In genomic region chr9:14585730-14586473, GRCh38 we compare ENCODE assay signal across 10 cellular contexts.
DNase-seq lines count a peak whose midpoint lies in the region; ATAC-seq and TF ChIP-seq lines count a peak whose summit lies in the region.
"Had no signal": no experiment of that assay in that cellular context is flagged by ENCODE, and none has a peak within 500 bp of the region (broad histone marks: within the 10 kb centered on the region; RNA-seq: fewer than 3 reads in every experiment).

No MANE protein-coding gene starts in this region.

- no peak for TF ChIP-seq CTCF in osteocyte (IDR thresholded peaks at IDR 0.05)

- no peaks in the 10 kb centered on the region for H3K4me1 Mint-ChIP-seq in osteocyte (ENCODE audit: unreplicated experiment)

- peaks cover 5% of the 10 kb centered on the region in 2 donors for H3K9me3 Mint-ChIP-seq in activated naive CD4-positive, alpha-beta T cell treated with anti-CD3 and anti-CD28 coated beads, Interleukin-2, amount 50 U/mL, for 72 hours
- peaks cover 13% of the 10 kb centered on the region for H3K9me3 Mint-ChIP-seq in osteocyte (ENCODE audit: unreplicated experiment)

- peak; percentile 99 for ATAC-seq in GM18508 (IDR thresholded peaks at IDR 0.05; ENCODE audit: insufficient read depth, unreplicated experiment)
- peak; percentile 98 for ATAC-seq in GM19463 (IDR thresholded peaks at IDR 0.05; ENCODE audit: unreplicated experiment)
- ATAC-seq in HG03103 (IDR thresholded peaks at IDR 0.05; ENCODE audit: low read depth, unreplicated experiment) = peak; percentile 98
- peak; percentile 95 to 96 for ATAC-seq in activated naive CD4-positive, alpha-beta T cell treated with anti-CD3 and anti-CD28 coated beads, Interleukin-2, amount 50 U/mL, for 72 hours

- peaks cover 6 to 8% of the 10 kb centered on the region in 2 donors for H3K36me3 Mint-ChIP-seq in activated naive CD4-positive, alpha-beta T cell treated with anti-CD3 and anti-CD28 coated beads, Interleukin-2, amount 50 U/mL, for 72 hours
- peaks cover 8% of the 10 kb centered on the region for H3K36me3 Mint-ChIP-seq in osteocyte (ENCODE audit: unreplicated experiment)

- no peak overlapping the region for H3K4me3 Mint-ChIP-seq in osteocyte (ENCODE audit: unreplicated experiment)

- no peak overlapping the region for H3K27ac Mint-ChIP-seq in activated naive CD4-positive, alpha-beta T cell treated with anti-CD3 and anti-CD28 coated beads, Interleukin-2, amount 50 U/mL, for 72 hours
- H3K27ac Mint-ChIP-seq in osteocyte (ENCODE audit: unreplicated experiment) = no peak overlapping the region

- no peaks in the 10 kb centered on the region for H3K27me3 Mint-ChIP-seq in osteocyte (ENCODE audit: unreplicated experiment)

- peak in 1 of 2 donors; percentile 10 for DNase-seq in activated naive CD4-positive, alpha-beta T cell treated with anti-CD3 and anti-CD28 coated beads, Interleukin-2, amount 50 U/mL, for 72 hours (ENCODE audit: low spot score in 2 of 2)
- no peak for DNase-seq in COLO668 (lab: John Stamatoyannopoulos, UW; ENCODE audit: unreplicated experiment)
- no peak for DNase-seq in RKO (ENCODE audit: low spot score)
- DNase-seq in osteocyte (ENCODE audit: extremely low spot score, unreplicated experiment) = no peak
- no peak for DNase-seq in islet precursor cell
- DNase-seq: cerebellar nuclear complex, NCI-H1048 had no signal
